Comparison of ENCODE assay signal across 1 cellular context in the genomic region with DNA sequence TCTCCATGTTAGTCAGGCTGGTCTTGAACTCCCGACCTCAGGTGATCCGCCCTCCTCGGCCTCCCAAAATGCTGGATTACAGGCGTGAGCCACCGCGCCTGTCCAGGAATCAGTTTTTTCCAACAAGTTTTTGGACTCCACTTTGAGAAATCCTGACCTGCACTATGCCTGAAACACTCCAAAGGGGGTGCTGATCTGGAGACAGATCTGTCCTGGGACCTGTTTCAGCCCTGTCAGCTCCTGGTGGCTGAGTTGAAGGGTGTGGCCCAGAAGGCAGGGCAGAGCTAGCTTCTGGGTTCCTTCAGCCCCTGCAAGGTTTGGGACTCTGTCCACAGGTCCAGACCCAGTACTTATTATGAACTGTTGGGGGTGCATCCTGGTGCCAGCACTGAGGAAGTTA.
TF ChIP-seq lines count a peak whose summit lies in the region.

No MANE protein-coding gene starts in this region.

TF ChIP-seq in A549, 52 proteins besides CTCF, POLR2A, EP300 and RAD21:
- TF ChIP-seq, protein P1, sequence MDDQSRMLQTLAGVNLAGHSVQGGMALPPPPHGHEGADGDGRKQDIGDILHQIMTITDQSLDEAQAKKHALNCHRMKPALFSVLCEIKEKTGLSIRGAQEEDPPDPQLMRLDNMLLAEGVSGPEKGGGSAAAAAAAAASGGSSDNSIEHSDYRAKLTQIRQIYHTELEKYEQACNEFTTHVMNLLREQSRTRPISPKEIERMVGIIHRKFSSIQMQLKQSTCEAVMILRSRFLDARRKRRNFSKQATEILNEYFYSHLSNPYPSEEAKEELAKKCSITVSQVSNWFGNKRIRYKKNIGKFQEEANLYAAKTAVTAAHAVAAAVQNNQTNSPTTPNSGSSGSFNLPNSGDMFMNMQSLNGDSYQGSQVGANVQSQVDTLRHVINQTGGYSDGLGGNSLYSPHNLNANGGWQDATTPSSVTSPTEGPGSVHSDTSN (IDR thresholded peaks at IDR 0.05) = no peak
- TF ChIP-seq EHMT2 (IDR thresholded peaks at IDR 0.05; ENCODE audit: low read depth) (no peak), ZFP36 (IDR thresholded peaks at IDR 0.05; ENCODE audit: borderline replicate concordance, partially characterized antibody) (no peak), KDM1A (IDR thresholded peaks at IDR 0.05; ENCODE audit: low read depth) (no peak), NPAS2 (CRISPR knock-in tag; IDR thresholded peaks at IDR 0.05; ENCODE audit: borderline replicate concordance) (no peak), ESRRA (IDR thresholded peaks at IDR 0.05; ENCODE audit: borderline replicate concordance, low read length) (no peak), ZC3H11A (IDR thresholded peaks at IDR 0.05) (no peak), CHD4 (IDR thresholded peaks at IDR 0.05; ENCODE audit: borderline replicate concordance) (no peak), JUN (IDR thresholded peaks at IDR 0.05) (no peak), TP53 (CRISPR knock-in tag; IDR thresholded peaks at IDR 0.05) (no peak), CBX2 (IDR thresholded peaks at IDR 0.05; ENCODE audit: borderline replicate concordance, low read depth) (no peak), ZSCAN20 (CRISPR knock-in tag; IDR thresholded peaks at IDR 0.05) (no peak)
- TF ChIP-seq, protein P2, sequence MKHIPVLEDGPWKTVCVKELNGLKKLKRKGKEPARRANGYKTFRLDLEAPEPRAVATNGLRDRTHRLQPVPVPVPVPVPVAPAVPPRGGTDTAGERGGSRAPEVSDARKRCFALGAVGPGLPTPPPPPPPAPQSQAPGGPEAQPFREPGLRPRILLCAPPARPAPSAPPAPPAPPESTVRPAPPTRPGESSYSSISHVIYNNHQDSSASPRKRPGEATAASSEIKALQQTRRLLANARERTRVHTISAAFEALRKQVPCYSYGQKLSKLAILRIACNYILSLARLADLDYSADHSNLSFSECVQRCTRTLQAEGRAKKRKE (CRISPR knock-in tag; IDR thresholded peaks at IDR 0.05; ENCODE audit: low read depth) = no peak
